10 cellular contexts compared by ENCODE assay signal in genomic region chr2:237474511-237474911, GRCh38. TPM values are rescaled to one million over a fixed set of nuclear protein-coding genes. Genes with fewer than 3 reads are reported as not detected.
DNase-seq lines count a peak whose midpoint lies in the region; ATAC-seq and TF ChIP-seq lines count a peak whose summit lies in the region.
"Had no signal": no experiment of that assay in that cellular context is flagged by ENCODE, and none has a peak within 500 bp of the region (broad histone marks: within the 10 kb centered on the region; RNA-seq: fewer than 3 reads in every experiment).

No MANE protein-coding gene starts in this region.

- H3K36me3 ChIP-seq in brain microvascular endothelial cell (replicated peaks) (no peaks in the 10 kb centered on the region), right lobe of liver (no peaks in the 10 kb centered on the region), tibial nerve (no peaks in the 10 kb centered on the region)

- no peaks in the 10 kb centered on the region for H3K27me3 ChIP-seq in brain microvascular endothelial cell (replicated peaks)
- no peaks in the 10 kb centered on the region for H3K27me3 ChIP-seq in right lobe of liver
- no peaks in the 10 kb centered on the region for H3K27me3 ChIP-seq in tibial nerve

- TF ChIP-seq CTCF in brain microvascular endothelial cell (IDR thresholded peaks at IDR 0.05; ENCODE audit: low read depth, low read length, missing control alignments) (no peak), right lobe of liver (IDR thresholded peaks at IDR 0.05) (no peak), tibial nerve (IDR thresholded peaks at IDR 0.05) (no peak)

- peaks cover 8% of the 10 kb centered on the region for H3K4me1 Mint-ChIP-seq in activated CD8-positive, alpha-beta memory T cell treated with anti-CD3 and anti-CD28 coated beads, Interleukin-2, amount 10 ng/mL, durations not matched to agents 7 days and 5 days

- H3K27ac Mint-ChIP-seq in activated CD8-positive, alpha-beta memory T cell treated with anti-CD3 and anti-CD28 coated beads, Interleukin-2, amount 10 ng/mL, durations not matched to agents 7 days and 5 days = peak overlapping the region; percentile 66

- H3K27ac ChIP-seq in brain microvascular endothelial cell (peak overlapping the region; percentile 98), right lobe of liver (peak overlapping the region; percentile 90 to 97 (median 94)), tibial nerve (peak overlapping the region; percentile 92 to 99 (median 98))

- in situ Hi-C loops in brain microvascular endothelial cell (cut with HindIII; ENCODE audit: low pct_ligation_motif_present, low sequenced_read_pairs) = no loop called here
- in situ Hi-C loops in KBM-7 (cut with MboI; ENCODE audit: low pct_unique_long_range_greater_than_20kb, low sequenced_read_pairs) = no loop called here

- intact Hi-C loops in right lobe of liver (cut with DNase I) = no loop called here

- no peaks in the 10 kb centered on the region for H3K9me3 ChIP-seq in right lobe of liver
- no peaks in the 10 kb centered on the region for H3K9me3 ChIP-seq in tibial nerve

- ATAC-seq in activated CD8-positive, alpha-beta memory T cell treated with anti-CD3 and anti-CD28 coated beads, Interleukin-2, amount 10 ng/mL, durations not matched to agents 7 days and 5 days = no peak
- no peak for ATAC-seq in right lobe of liver

- H3K4me3 Mint-ChIP-seq in activated CD8-positive, alpha-beta memory T cell treated with anti-CD3 and anti-CD28 coated beads, Interleukin-2, amount 10 ng/mL, durations not matched to agents 7 days and 5 days = peak overlapping the region; percentile 72

- 73% methylated on average over 5 of the region's 10 CpGs for WGBS in right lobe of liver (ENCODE audit: insufficient coverage, low coverage, low lambda C conversion rate, missing lambda C conversion rate)
- WGBS in tibial nerve, 2 donors = 20 to 44% methylated on average over 10 of the region's 10 CpGs

- H3K36me3 Mint-ChIP-seq in activated CD8-positive, alpha-beta memory T cell treated with anti-CD3 and anti-CD28 coated beads, Interleukin-2, amount 10 ng/mL, durations not matched to agents 7 days and 5 days = no peaks in the 10 kb centered on the region

- CTCF ChIA-PET in activated CD8-positive, alpha-beta memory T cell treated with anti-CD3 and anti-CD28 coated beads, Interleukin-2, amount 10 ng/mL, durations not matched to agents 7 days and 5 days (lab: Charles Lee) = interaction anchor here (0.9 to 6.1 kb wide), 4 partner anchors 38 to 353 kb away, joined by 3 to 128 read pairs (median 14); no protein-coding TSS in a partner anchor

- H3K4me1 ChIP-seq in right lobe of liver = peaks cover 0 to 16% (median 5%) of the 10 kb centered on the region in 4 donors
- H3K4me1 ChIP-seq in tibial nerve = peaks cover 0 to 35% (median 12%) of the 10 kb centered on the region in 4 donors

- TF ChIP-seq EP300 in tibial nerve (IDR thresholded peaks at IDR 0.05) = no peak

- H3K4me3 ChIP-seq in brain microvascular endothelial cell (ENCODE audit: low read depth, low read length) = peak overlapping the region; percentile 57
- peak overlapping the region; percentile 64 to 75 (median 74) for H3K4me3 ChIP-seq in right lobe of liver
- H3K4me3 ChIP-seq in tibial nerve = peak overlapping the region; percentile 67 to 88 (median 74)

- TF ChIP-seq POLR2A in right lobe of liver (IDR thresholded peaks at IDR 0.05) (no peak), tibial nerve (IDR thresholded peaks at IDR 0.05) (no peak)

- H3K27me3 Mint-ChIP-seq in activated CD8-positive, alpha-beta memory T cell treated with anti-CD3 and anti-CD28 coated beads, Interleukin-2, amount 10 ng/mL, durations not matched to agents 7 days and 5 days = peaks cover 30% of the 10 kb centered on the region

- no peaks in the 10 kb centered on the region for H3K9me3 Mint-ChIP-seq in activated CD8-positive, alpha-beta memory T cell treated with anti-CD3 and anti-CD28 coated beads, Interleukin-2, amount 10 ng/mL, durations not matched to agents 7 days and 5 days (ENCODE audit: low read depth)

- DNase-seq in activated CD8-positive, alpha-beta memory T cell treated with anti-CD3 and anti-CD28 coated beads, Interleukin-2, amount 10 ng/mL, durations not matched to agents 7 days and 5 days = no peak
- no peak for DNase-seq in activated CD8-positive, alpha-beta memory T cell treated with anti-CD3 and anti-CD28 coated beads, Interleukin-2, amount 50 U/mL, for 4 hours
- peak; percentile 63 for DNase-seq in brain microvascular endothelial cell
- DNase-seq in right lobe of liver = peak in 1 of 3 donors; percentile 30
- DNase-seq in tibial nerve (ENCODE audit: low spot score in 2 of 2) = no peak
- DNase-seq in hepatic stellate cell (ENCODE audit: low spot score) = no peak
- no peak for DNase-seq in NCI-H1092 (lab: John Stamatoyannopoulos, UW)
- DNase-seq in KBM-7 = no peak
- DNase-seq: DMS 273 treated with DMSO at 0.1 percent for 48 hours, NCI-H524 treated with DMSO at 0.1 percent for 48 hours had no signal

RNA-seq across cellular contexts. Expression of gene MLPH, which starts 12.5 kb away (rescaled TPM):
- not detected for total RNA-seq in activated CD8-positive, alpha-beta memory T cell treated with anti-CD3 and anti-CD28 coated beads, Interleukin-2, amount 10 ng/mL, durations not matched to agents 7 days and 5 days
- total RNA-seq in right lobe of liver (10 to 100 TPM; 20.8 to 52.8 (median 35.1) TPM), tibial nerve (100 to 1,000 TPM in 1 of 4 donors, 10 to 100 TPM in 3; 41.4 to 108 (median 62.1) TPM)

Comparison
In these comparisons a context has a peak if more than half of its experiments do, and no peak if none do; other contexts are left out.
1. RNA of gene MLPH, which starts 12.5 kb away (total RNA-seq): 41.4 to 108 TPM in tibial nerve and 20.8 to 52.8 TPM in right lobe of liver; not detected in activated CD8-positive, alpha-beta memory T cell treated with anti-CD3 and anti-CD28 coated beads, Interleukin-2, amount 10 ng/mL, durations not matched to agents 7 days and 5 days; every median in the first group is over 10 times any median in the second.
2. Peak in every context shown above with its lines, with median percentiles within 50 percentile points of each other: H3K27ac ChIP-seq and H3K4me3 ChIP-seq.